Comparison of ENCODE assay signal across 30 cellular contexts in genomic region chr11:56923116-56923515, GRCh38.
"Had no signal": no experiment of that assay in that cellular context is flagged by ENCODE, and none has a peak within 500 bp of the region (broad histone marks: within the 10 kb centered on the region; RNA-seq: fewer than 3 reads in every experiment).

No MANE protein-coding gene starts in this region.

- H3K36me3 ChIP-seq: brain microvascular endothelial cell, cardiac muscle cell, esophagus muscularis mucosa, WERI-Rb-1 had no signal

- H3K4me3 ChIP-seq: cardiac muscle cell, coronary artery, dorsolateral prefrontal cortex, esophagus muscularis mucosa had no signal

- ATAC-seq: activated CD4-positive, CD25-positive, alpha-beta regulatory T cell treated with anti-CD3 and anti-CD28 coated beads, Interleukin-2, amount 50 U/mL, for 24 hours; activated CD8-positive, alpha-beta T cell treated with anti-CD3 and anti-CD28 coated beads for 36 hours; activated T-cell treated with anti-CD3 and anti-CD28 coated beads, Interleukin-2, amount 50 U/mL, for 4 hours; activated T-helper 17 cell treated with anti-CD3 and anti-CD28 coated beads, Interleukin-2, amount 50 U/mL, for 72 hours; T-helper 17 cell had no signal

- H3K4me1 ChIP-seq: esophagus muscularis mucosa had no signal

- DNase-seq: activated B cell treated with CpG ODN at 0.5 μM for 24 hours; activated CD4-positive, alpha-beta T cell treated with anti-CD3 and anti-CD28 coated beads for 48 hours; activated CD4-positive, alpha-beta T cell treated with anti-CD3 and anti-CD28 coated beads, Interleukin-2, amount 50 U/mL, for 1 hour; activated CD4-positive, alpha-beta T cell treated with anti-CD3 and anti-CD28 coated beads, Interleukin-2, amount 50 U/mL, for 48 hours; activated CD8-positive, alpha-beta memory T cell treated with anti-CD3 and anti-CD28 coated beads for 24 hours; activated CD8-positive, alpha-beta T cell treated with anti-CD3 and anti-CD28 coated beads for 36 hours; activated effector memory CD4-positive, alpha-beta T cell treated with Interleukin-2 at 50 U/mL for 16 hours; activated gamma-delta T cell treated with Interleukin-2 at 50 U/mL for 16 hours; activated naive CD4-positive, alpha-beta T cell treated with anti-CD3 and anti-CD28 coated beads, Interleukin-2, amount 50 U/mL, for 16 hours; activated naive CD4-positive, alpha-beta T cell treated with Interleukin-2 at 50 U/mL for 16 hours; activated T-cell treated with anti-CD3 and anti-CD28 coated beads, Interleukin-2, amount 50 U/mL, for 4 hours; amniotic stem cell; anterior cingulate cortex; brain microvascular endothelial cell; dorsolateral prefrontal cortex; effector memory CD4-positive, alpha-beta T cell; endodermal cell; erythroblast; head of caudate nucleus; T-helper 1 cell; T-helper 17 cell; T1000; WERI-Rb-1 had no signal

- H3K27me3 ChIP-seq: brain microvascular endothelial cell, cardiac muscle cell, dorsolateral prefrontal cortex, esophagus muscularis mucosa had no signal

- FAIRE-seq: astrocyte, frontal cortex had no signal

- H3K27ac ChIP-seq: brain microvascular endothelial cell, cardiac muscle cell, coronary artery, dorsolateral prefrontal cortex, esophagus muscularis mucosa, WERI-Rb-1 had no signal
